Comparison of ENCODE assay signal across 8 cellular contexts in the genomic region with DNA sequence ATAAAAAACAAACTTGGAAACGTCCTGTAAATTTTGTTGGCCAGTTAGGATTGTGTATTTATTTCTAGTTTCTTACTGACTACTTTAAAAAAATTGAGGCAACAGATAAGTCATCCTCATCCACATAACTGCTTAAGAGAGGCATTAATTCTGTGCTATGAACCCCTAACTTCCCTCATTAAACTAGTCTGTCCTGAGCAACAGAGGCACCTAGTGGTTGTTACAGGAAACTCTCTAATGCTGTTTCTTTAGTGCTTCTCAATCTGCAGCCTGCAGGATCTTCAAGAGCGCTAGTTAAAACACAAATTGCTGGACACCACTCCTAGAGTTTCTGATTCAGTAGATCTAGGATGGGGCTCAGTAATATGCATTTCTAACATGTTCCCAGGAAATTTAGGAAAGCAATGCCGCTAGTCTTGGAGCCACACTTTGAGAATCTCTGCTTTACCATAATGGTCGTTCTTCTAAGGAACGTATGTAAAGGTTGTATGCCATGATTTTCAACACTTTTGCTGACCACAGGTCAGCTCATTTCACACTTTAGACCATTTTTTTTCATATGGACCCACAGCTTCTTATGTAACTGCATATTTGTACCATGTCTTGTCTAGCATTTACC.
DNase-seq lines count a peak whose midpoint lies in the region; ATAC-seq and TF ChIP-seq lines count a peak whose summit lies in the region.

No MANE protein-coding gene starts in this region.

- H3K4me1 ChIP-seq in left lung: no peaks in the 10 kb centered on the region

- intact Hi-C loops in left lung (cut with DNase I): no loop called here
- intact Hi-C loops in posterior cingulate gyrus (cut with DNase I): no loop called here

- no peaks in the 10 kb centered on the region for H3K9me3 ChIP-seq in left lung

- TF ChIP-seq CTCF in GM10266 (IDR thresholded peaks at IDR 0.05; ENCODE audit: control insufficient read depth, insufficient read depth, low read depth, missing control alignments) (peak; percentile 69), left lung (IDR thresholded peaks at IDR 0.05) (peak; percentile 39 to 42)

- no peak overlapping the region for H3K4me3 ChIP-seq in left lung

- no peaks in the 10 kb centered on the region for H3K27me3 ChIP-seq in left lung

- H3K27ac ChIP-seq in left lung: no peak overlapping the region

- peak; percentile 86 for ATAC-seq in GM21526 (IDR thresholded peaks at IDR 0.05; ENCODE audit: low FRiP score, unreplicated experiment)
- peak; percentile 82 for ATAC-seq in left lung
- no peak for ATAC-seq in HG03196 (IDR thresholded peaks at IDR 0.05; ENCODE audit: unreplicated experiment)

- peak; percentile 46 for DNase-seq in GM10266 (ENCODE audit: extremely low spot score)
- peak; percentile 49 to 69 for DNase-seq in Kasumi-1 (lab: John Stamatoyannopoulos, UW)
- DNase-seq in SKM-1 treated with dmso at 0.1 percent for 144 hours (lab: John Stamatoyannopoulos, UW; ENCODE audit: unreplicated experiment): peak; percentile 58
- no peak for DNase-seq in left lung
- no peak for DNase-seq in posterior cingulate gyrus
- no peak for DNase-seq in cerebellum (ENCODE audit: low spot score)

- no peaks in the 10 kb centered on the region for H3K36me3 ChIP-seq in left lung

Comparison
In these comparisons a context has a peak if more than half of its experiments do, and no peak if none do; other contexts are left out.
1. DNase-seq: peak in GM10266 (single experiment), Kasumi-1 (2 of 2) and SKM-1 treated with dmso at 0.1 percent for 144 hours (single experiment); none in left lung (0 of 2), posterior cingulate gyrus (0 of 10) and cerebellum (single experiment).